In genomic region chr7:51477323-51477722, GRCh38 we compare ENCODE assay signal across 1 cellular context.
TF ChIP-seq lines count a peak whose summit lies in the region.

No MANE protein-coding gene starts in this region.

TF ChIP-seq in IMR-90, 13 proteins besides CTCF, POLR2A, EP300 and RAD21:
- TF ChIP-seq RCOR1 (IDR thresholded peaks at IDR 0.05; ENCODE audit: insufficient replicate concordance, low read length) (no peak), ELK1 (IDR thresholded peaks at IDR 0.05; ENCODE audit: borderline replicate concordance, low read depth, low read length) (no peak), FOS (IDR thresholded peaks at IDR 0.05; ENCODE audit: low read depth, low read length) (no peak)
